Comparison of ENCODE assay signal across 29 cellular contexts in genomic region chr2:85909005-85909404, GRCh38.
"Had no signal": no experiment of that assay in that cellular context is flagged by ENCODE, and none has a peak within 500 bp of the region (broad histone marks: within the 10 kb centered on the region; RNA-seq: fewer than 3 reads in every experiment).

No MANE protein-coding gene starts in this region.

- H3K9ac ChIP-seq: parathyroid adenoma had no signal

- H3K9me3 Mint-ChIP-seq: activated naive CD4-positive, alpha-beta T cell treated with anti-CD3 and anti-CD28 coated beads for 36 hours; activated naive CD8-positive, alpha-beta T cell treated with anti-CD3 and anti-CD28 coated beads, Interleukin-2, amount 10 ng/mL, durations not matched to agents 7 days and 5 days; activated T-helper 1 cell treated with anti-CD3 and anti-CD28 coated beads, Interleukin-12 subunit alpha, Interleukin-12 subunit beta, Interleukin-2, Interleukin-4 antibody, amounts not matched to agents 30 ng/mL and 10 ng/mL and 1 ng/mL, durations not matched to agents 14 hours and 24 hours and 36 hours; central memory CD8-positive, alpha-beta T cell; effector memory CD8-positive, alpha-beta T cell; nephron; stimulated activated memory B cell treated with anti-CD40 and anti-IgM and Interleukin-4, amounts not matched to agents 10 μg/mL and 1 μg/mL and 100 μg/mL, for 72 hours; stimulated activated naive CD8-positive, alpha-beta T cell treated with anti-CD3 and anti-CD28 coated beads, Interleukin-15, amount 100 ng/mL, for 72 hours had no signal

- H2AFZ ChIP-seq: parathyroid adenoma had no signal

- H3K27me3 ChIP-seq: esophagus muscularis mucosa, tibial nerve had no signal

- H3K9me3 ChIP-seq: esophagus muscularis mucosa, heart right ventricle, left ventricle myocardium inferior, psoas muscle, tibial nerve had no signal

- H3K4me1 ChIP-seq: parathyroid adenoma had no signal

- H3K4me3 ChIP-seq: esophagus muscularis mucosa, heart right ventricle, left ventricle myocardium inferior, lung, psoas muscle, smooth muscle cell, tibial nerve had no signal

- ATAC-seq: effector memory CD8-positive, alpha-beta T cell; heart right ventricle; psoas muscle; stimulated activated memory B cell treated with anti-CD40 and anti-IgM and Interleukin-4, amounts not matched to agents 10 μg/mL and 1 μg/mL and 100 μg/mL, for 72 hours; stimulated activated naive CD8-positive, alpha-beta T cell treated with anti-CD3 and anti-CD28 coated beads, Interleukin-15, amount 100 ng/mL, for 72 hours had no signal

- H3K27ac Mint-ChIP-seq: activated naive CD4-positive, alpha-beta T cell treated with anti-CD3 and anti-CD28 coated beads for 36 hours; activated naive CD8-positive, alpha-beta T cell treated with anti-CD3 and anti-CD28 coated beads, Interleukin-2, amount 10 ng/mL, durations not matched to agents 7 days and 5 days; activated T-helper 1 cell treated with anti-CD3 and anti-CD28 coated beads, Interleukin-12 subunit alpha, Interleukin-12 subunit beta, Interleukin-2, Interleukin-4 antibody, amounts not matched to agents 30 ng/mL and 10 ng/mL and 1 ng/mL, durations not matched to agents 14 hours and 24 hours and 36 hours; effector memory CD8-positive, alpha-beta T cell; nephron; stimulated activated memory B cell treated with anti-CD40 and anti-IgM and Interleukin-4, amounts not matched to agents 10 μg/mL and 1 μg/mL and 100 μg/mL, for 72 hours; stimulated activated naive CD8-positive, alpha-beta T cell treated with anti-CD3 and anti-CD28 coated beads, Interleukin-15, amount 100 ng/mL, for 72 hours had no signal

- H3K4me1 Mint-ChIP-seq: central memory CD8-positive, alpha-beta T cell had no signal

- DNase-seq: activated CD4-positive, alpha-beta T cell treated with anti-CD3 and anti-CD28 coated beads for 4 hours; activated CD4-positive, alpha-beta T cell treated with anti-CD3 and anti-CD28 coated beads, Interleukin-2, amount 50 U/mL, for 48 hours; activated CD4-positive, CD25-positive, alpha-beta regulatory T cell; activated CD8-positive, alpha-beta memory T cell treated with anti-CD3 and anti-CD28 coated beads for 24 hours; activated effector memory CD4-positive, alpha-beta T cell treated with anti-CD3 and anti-CD28 coated beads, Interleukin-2, amount 50 U/mL, for 16 hours; activated naive CD4-positive, alpha-beta T cell treated with anti-CD3 and anti-CD28 coated beads for 36 hours; activated naive CD8-positive, alpha-beta T cell treated with anti-CD3 and anti-CD28 coated beads, Interleukin-2, amount 10 ng/mL, durations not matched to agents 7 days and 5 days; amniotic stem cell; effector memory CD8-positive, alpha-beta T cell; foreskin melanocyte; heart right ventricle; left ventricle myocardium inferior; nucleus accumbens; psoas muscle; stimulated activated CD4-positive, alpha-beta T cell treated with anti-CD3 and anti-CD28 coated beads, Interleukin-1b, Interleukin-23, amount 100 ng/mL, for 48 hours; stimulated activated CD4-positive, alpha-beta T cell treated with anti-CD3 and anti-CD28 coated beads, Interleukin-4, amount 100 ng/mL, for 4 hours; stimulated activated CD8-positive, alpha-beta memory T cell treated with anti-CD3 and anti-CD28 coated beads, Interleukin-4, amount 100 ng/mL, for 48 hours; stimulated activated naive CD8-positive, alpha-beta T cell treated with anti-CD3 and anti-CD28 coated beads, Interleukin-15, amount 100 ng/mL, for 72 hours; T-helper 1 cell had no signal

- H3K4me2 ChIP-seq: smooth muscle cell had no signal

- H3K27me3 Mint-ChIP-seq: effector memory CD8-positive, alpha-beta T cell; stimulated activated memory B cell treated with anti-CD40 and anti-IgM and Interleukin-4, amounts not matched to agents 10 μg/mL and 1 μg/mL and 100 μg/mL, for 72 hours; stimulated activated naive CD8-positive, alpha-beta T cell treated with anti-CD3 and anti-CD28 coated beads, Interleukin-15, amount 100 ng/mL, for 72 hours had no signal

- H3K36me3 Mint-ChIP-seq: activated naive CD8-positive, alpha-beta T cell treated with anti-CD3 and anti-CD28 coated beads, Interleukin-2, amount 10 ng/mL, durations not matched to agents 7 days and 5 days had no signal

- H3K79me2 ChIP-seq: parathyroid adenoma had no signal

- H3K36me3 ChIP-seq: esophagus muscularis mucosa, heart right ventricle, left ventricle myocardium inferior, tibial nerve had no signal

- FAIRE-seq: astrocyte had no signal

- H3K27ac ChIP-seq: esophagus muscularis mucosa, heart right ventricle, left ventricle myocardium inferior, parathyroid adenoma, psoas muscle had no signal

- H3K4me3 Mint-ChIP-seq: activated naive CD4-positive, alpha-beta T cell treated with anti-CD3 and anti-CD28 coated beads for 36 hours; activated naive CD8-positive, alpha-beta T cell treated with anti-CD3 and anti-CD28 coated beads, Interleukin-2, amount 10 ng/mL, durations not matched to agents 7 days and 5 days; activated T-helper 1 cell treated with anti-CD3 and anti-CD28 coated beads, Interleukin-12 subunit alpha, Interleukin-12 subunit beta, Interleukin-2, Interleukin-4 antibody, amounts not matched to agents 30 ng/mL and 10 ng/mL and 1 ng/mL, durations not matched to agents 14 hours and 24 hours and 36 hours; central memory CD8-positive, alpha-beta T cell; effector memory CD8-positive, alpha-beta T cell; nephron; stimulated activated memory B cell treated with anti-CD40 and anti-IgM and Interleukin-4, amounts not matched to agents 10 μg/mL and 1 μg/mL and 100 μg/mL, for 72 hours; stimulated activated naive CD8-positive, alpha-beta T cell treated with anti-CD3 and anti-CD28 coated beads, Interleukin-15, amount 100 ng/mL, for 72 hours had no signal
